ENCODE assay signal across 8 cellular contexts in the genomic region with DNA sequence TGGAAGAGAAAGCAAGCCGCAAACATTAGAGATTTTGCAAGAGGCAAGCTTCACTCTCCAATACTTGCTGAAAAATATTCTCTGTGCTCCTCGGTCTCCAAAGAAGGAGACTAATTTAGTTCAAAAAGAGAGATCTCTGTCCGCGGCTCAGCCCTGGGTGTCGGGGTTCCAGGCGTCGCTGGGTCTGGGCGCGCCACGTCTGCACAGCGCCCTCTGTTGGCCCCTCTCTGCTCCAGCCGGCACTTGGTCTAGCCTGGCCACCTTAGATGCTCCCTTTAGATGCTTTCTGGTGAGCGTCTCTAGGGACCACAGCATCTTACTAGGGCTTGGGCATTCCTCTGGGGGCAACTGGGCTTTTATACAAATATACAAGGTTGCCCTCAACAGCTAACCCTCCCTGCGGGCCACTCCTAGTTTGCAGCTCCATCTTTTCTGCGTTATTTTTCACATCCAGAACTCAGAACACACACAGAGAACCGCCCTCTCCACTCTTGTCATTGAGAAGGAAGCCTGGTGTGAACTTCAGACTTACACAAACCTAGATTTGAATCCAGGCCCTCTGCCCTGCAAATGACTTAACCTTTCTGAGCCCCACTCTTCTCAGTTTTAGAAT.
DNase-seq lines count a peak whose midpoint lies in the region; ATAC-seq and TF ChIP-seq lines count a peak whose summit lies in the region.

No MANE protein-coding gene starts in this region.

- no peaks in the 10 kb centered on the region for H3K36me3 ChIP-seq in vagina

- H3K36me3 Mint-ChIP-seq in chondrocyte (ENCODE audit: low read depth) = no peaks in the 10 kb centered on the region
- no peaks in the 10 kb centered on the region for H3K36me3 Mint-ChIP-seq in mesothelial cell of epicardium

- no peaks in the 10 kb centered on the region for H3K9me3 ChIP-seq in vagina

- DNase-seq in GM13976 (ENCODE audit: low spot score) (peak; percentile 43), chondrocyte (ENCODE audit: low spot score) (no peak), mesothelial cell of epicardium (ENCODE audit: low spot score in 2 of 2, unreplicated experiment in 2 of 2) (peak in 1 of 2 experiments; percentile 63), vagina (ENCODE audit: extremely low spot score in 2 of 2) (no peak), AG08396 (ENCODE audit: low spot score) (no peak)
- peak; percentile 8 to 36 (median 31) for DNase-seq in activated CD4-positive, CD25-positive, alpha-beta regulatory T cell (lab: John Stamatoyannopoulos, UW)
- DNase-seq in stimulated activated naive CD8-positive, alpha-beta T cell treated with anti-CD3 and anti-CD28 coated beads, Interleukin-15, Interleukin-2, amounts not matched to agents 100 U/mL and 50 U/mL, for 24 hours = peak; percentile 75

- H3K27ac ChIP-seq in vagina = no peak overlapping the region

- peak; percentile 49 for ATAC-seq in HG03342 (IDR thresholded peaks at IDR 0.05; ENCODE audit: unreplicated experiment)
- ATAC-seq in stimulated activated naive CD8-positive, alpha-beta T cell treated with anti-CD3 and anti-CD28 coated beads, Interleukin-15, Interleukin-2, amounts not matched to agents 100 U/mL and 50 U/mL, for 24 hours = peak; percentile 86

- H3K9me3 Mint-ChIP-seq in chondrocyte (ENCODE audit: low read depth) (no peaks in the 10 kb centered on the region), mesothelial cell of epicardium (no peaks in the 10 kb centered on the region)

- TF ChIP-seq POLR2A in vagina (IDR thresholded peaks at IDR 0.05) = no peak

- H3K4me3 Mint-ChIP-seq in chondrocyte (ENCODE audit: unreplicated experiment) = peak overlapping the region; percentile 37
- H3K4me3 Mint-ChIP-seq in mesothelial cell of epicardium = no peak overlapping the region

- no peak overlapping the region for H3K4me3 ChIP-seq in vagina

- peaks cover 4% of the 10 kb centered on the region for H3K27me3 Mint-ChIP-seq in chondrocyte (ENCODE audit: low read depth)
- peaks cover 11% of the 10 kb centered on the region for H3K27me3 Mint-ChIP-seq in mesothelial cell of epicardium (ENCODE audit: low read depth)

- peaks cover 18% of the 10 kb centered on the region for H3K4me1 ChIP-seq in vagina

- intact Hi-C loops in vagina (cut with DNase I) = no loop called here

- no peaks in the 10 kb centered on the region for H3K27me3 ChIP-seq in vagina

- peak; percentile 74 for TF ChIP-seq CTCF in GM13976 (IDR thresholded peaks at IDR 0.05; ENCODE audit: borderline replicate concordance, control extremely low read depth, extremely low read depth, insufficient read depth, missing control alignments)
- TF ChIP-seq CTCF in chondrocyte (IDR thresholded peaks at IDR 0.05) = peak; percentile 76
- TF ChIP-seq CTCF in mesothelial cell of epicardium (IDR thresholded peaks at IDR 0.05; ENCODE audit: unreplicated experiment) = peak; percentile 61
- TF ChIP-seq CTCF in vagina (IDR thresholded peaks at IDR 0.05) = peak in 1 of 3 experiments; percentile 45

- H3K27ac Mint-ChIP-seq in chondrocyte (ENCODE audit: unreplicated experiment) = no peak overlapping the region
- H3K27ac Mint-ChIP-seq in mesothelial cell of epicardium = no peak overlapping the region

- H3K4me1 Mint-ChIP-seq in chondrocyte (ENCODE audit: low read depth) (no peaks in the 10 kb centered on the region), mesothelial cell of epicardium (peaks cover 9% of the 10 kb centered on the region)

- in situ Hi-C loops in GM13976 (cut with MboI; ENCODE audit: low sequenced_read_pairs, unreplicated experiment) = no loop called here

Comparison
In these comparisons a context has a peak if more than half of its experiments do, and no peak if none do; other contexts are left out.
1. DNase-seq: peak in GM13976 (single experiment), activated CD4-positive, CD25-positive, alpha-beta regulatory T cell (4 of 4) and stimulated activated naive CD8-positive, alpha-beta T cell treated with anti-CD3 and anti-CD28 coated beads, Interleukin-15, Interleukin-2, amounts not matched to agents 100 U/mL and 50 U/mL, for 24 hours (single experiment); none in chondrocyte (single experiment), vagina (0 of 2) and AG08396 (single experiment).